ENCODE assay signal across 13 cellular contexts in the genomic region with DNA sequence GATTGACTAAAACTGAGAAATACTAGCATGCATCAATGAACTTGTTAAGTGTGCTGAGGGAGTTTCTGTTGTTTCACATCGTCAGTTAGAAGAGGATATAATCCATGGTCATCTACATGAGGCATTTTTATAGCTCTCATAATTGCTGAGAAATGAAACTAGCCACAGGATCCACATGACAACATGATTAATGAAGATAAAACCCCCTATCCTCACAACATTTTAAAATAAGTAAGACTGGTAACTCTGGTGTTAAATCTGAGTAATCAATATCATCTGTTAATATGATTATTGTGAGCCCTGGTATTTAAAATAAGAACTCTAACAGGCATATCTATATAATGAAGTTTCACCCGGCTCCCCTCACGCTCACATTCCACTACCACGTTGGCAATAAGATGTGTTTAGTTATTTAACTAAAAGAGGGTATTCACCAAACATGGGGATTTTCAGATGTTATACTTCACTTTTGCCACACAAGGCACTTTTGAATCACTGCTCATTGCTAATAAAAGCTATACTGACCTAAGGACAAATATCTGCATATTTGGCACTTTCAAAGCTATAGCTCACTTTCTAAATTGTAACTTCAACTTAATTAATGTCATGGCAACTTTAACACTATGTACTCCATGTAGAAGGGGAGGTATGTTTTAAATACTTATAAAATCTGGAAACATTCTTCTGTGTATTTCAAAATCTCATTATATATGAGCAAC. TPM values are rescaled to one million over a fixed set of nuclear protein-coding genes. Genes with fewer than 3 reads are reported as not detected.
A peak's percentile ranks its signal among the peaks of the same experiment; 100 is the strongest.
DNase-seq lines count a peak whose midpoint lies in the region; ATAC-seq and TF ChIP-seq lines count a peak whose summit lies in the region.
"Had no signal": no experiment of that assay in that cellular context is flagged by ENCODE, and none has a peak within 500 bp of the region (broad histone marks: within the 10 kb centered on the region; RNA-seq: fewer than 3 reads in every experiment).

No MANE protein-coding gene starts in this region.

- no peak for TF ChIP-seq CTCF in right atrium auricular region (IDR thresholded peaks at IDR 0.05)
- no peak for TF ChIP-seq CTCF in esophagus squamous epithelium (IDR thresholded peaks at IDR 0.05)
- no peak for TF ChIP-seq CTCF in GM20000 (IDR thresholded peaks at IDR 0.05; ENCODE audit: extremely low read depth, missing control alignments)

- no peaks in the 10 kb centered on the region for H3K27me3 ChIP-seq in right atrium auricular region
- H3K27me3 ChIP-seq in esophagus squamous epithelium, result peaks cover 0 to 18% (median 0%) of the 10 kb centered on the region in 4 donors

- 40 to 55% methylated on average over 4 of the region's 4 CpGs for WGBS in esophagus squamous epithelium, 2 donors

- H3K27ac ChIP-seq in right atrium auricular region (peak overlapping the region; percentile 38 to 58), esophagus squamous epithelium (peak overlapping the region in 3 of 4 donors; percentile 5 to 20 (median 18))

- ATAC-seq in Right ventricle myocardium inferior (no peak), HG03354 (IDR thresholded peaks at IDR 0.05; ENCODE audit: poor library complexity, severe bottlenecking, unreplicated experiment) (peak; percentile 75), sciatic nerve (no peak)
- ATAC-seq: HCT116 had no signal

- DNase-seq in right atrium auricular region (ENCODE audit: low spot score) (no peak), Right ventricle myocardium inferior (ENCODE audit: missing footprints) (no peak), esophagus squamous epithelium (lab: John Stamatoyannopoulos, UW) (no peak), GM20000 (ENCODE audit: low spot score) (no peak), ACHN (no peak), sciatic nerve (ENCODE audit: low spot score) (no peak), T1000 (lab: John Stamatoyannopoulos, UW) (no peak)
- DNase-seq: amniotic stem cell, DMS79 treated with DMSO at 0.1 percent for 48 hours, IMR-90, NCI-H2081 treated with DMSO at 0.1 percent for 48 hours had no signal

- H3K9me3 ChIP-seq in right atrium auricular region (no peaks in the 10 kb centered on the region), esophagus squamous epithelium (no peaks in the 10 kb centered on the region)

- no peaks in the 10 kb centered on the region for H3K4me1 ChIP-seq in right atrium auricular region
- H3K4me1 ChIP-seq in esophagus squamous epithelium, result no peaks in the 10 kb centered on the region

- no peak for TF ChIP-seq POLR2A in esophagus squamous epithelium (IDR thresholded peaks at IDR 0.05)

- H3K4me3 ChIP-seq in right atrium auricular region, result no peak overlapping the region
- peak overlapping the region in 1 of 4 donors; percentile 27 for H3K4me3 ChIP-seq in esophagus squamous epithelium

- in situ Hi-C loops in ACHN (cut with HindIII; ENCODE audit: low pct_ligation_motif_present, low pct_unique_long_range_greater_than_20kb, low sequenced_read_pairs), result no loop called here

- intact Hi-C loops in Right ventricle myocardium inferior (cut with DNase I) (loop anchor here (10.0 kb wide), 1 partner anchor 377 kb away; no protein-coding TSS in a partner anchor), esophagus squamous epithelium (cut with DNase I) (no loop called here), sciatic nerve (cut with DNase I) (no loop called here)

- H3K36me3 ChIP-seq in right atrium auricular region (no peaks in the 10 kb centered on the region), esophagus squamous epithelium (no peaks in the 10 kb centered on the region)

RNA-seq across cellular contexts. Expression of a gene that starts 6.7 kb away (rescaled TPM):
- total RNA-seq in right atrium auricular region (1 to 10 TPM; 3.8 to 4.6 TPM), Right ventricle myocardium inferior (2.1 TPM), esophagus squamous epithelium (under 1 TPM; 0.11 to 0.95 (median 0.36) TPM), sciatic nerve (4.5 TPM)
